1 cellular context compared by ENCODE assay signal in the genomic region with DNA sequence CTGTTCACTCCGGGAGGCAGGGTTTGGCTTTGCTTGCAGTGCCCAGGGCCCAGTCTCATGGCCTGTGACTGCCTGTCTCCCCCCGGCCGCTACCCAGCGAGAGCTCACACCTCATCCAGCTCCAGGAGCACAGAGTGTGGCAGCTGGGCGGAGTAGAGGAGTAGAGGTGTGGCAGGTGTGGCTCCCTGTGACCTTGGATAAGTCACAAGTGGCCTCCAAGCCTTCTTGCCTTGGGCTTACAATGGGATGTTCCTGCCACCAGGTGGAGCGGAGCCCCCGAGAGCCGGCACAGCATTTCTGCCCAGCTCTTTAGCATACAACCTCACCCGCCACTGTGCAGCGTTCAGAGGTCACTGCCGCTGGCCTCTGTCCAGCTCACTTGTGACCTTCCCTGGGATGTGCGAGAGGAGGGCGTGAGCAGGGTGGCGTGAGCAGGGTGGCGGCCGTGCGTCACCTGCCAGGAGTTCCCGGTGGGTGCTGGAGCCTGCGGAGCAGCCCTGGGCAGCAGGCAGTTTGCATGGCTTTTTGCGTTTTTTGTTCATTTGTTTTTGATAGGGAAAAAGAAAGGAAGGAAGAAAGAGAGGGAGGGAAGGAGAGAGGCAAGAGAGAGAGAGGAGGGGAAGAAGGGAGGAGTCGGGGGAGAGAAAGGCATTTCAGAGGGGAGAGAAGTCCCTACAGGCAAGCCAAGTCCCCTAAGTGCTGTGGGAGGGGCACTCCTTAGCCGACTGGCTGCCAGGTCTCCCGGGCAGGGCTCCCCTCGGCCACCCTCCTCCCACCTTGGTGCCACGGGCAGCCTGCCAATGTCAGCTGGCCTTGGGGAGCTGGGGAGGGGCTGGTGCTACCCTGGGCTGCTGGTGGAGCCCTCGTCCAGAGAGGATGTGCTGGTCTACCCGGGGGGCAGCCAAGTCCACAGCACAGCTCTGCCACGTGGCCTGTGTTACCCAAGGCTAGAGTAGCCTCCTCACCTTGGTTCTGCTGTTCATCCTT.
TF ChIP-seq lines count a peak whose summit lies in the region.

No MANE protein-coding gene starts in this region.

TF ChIP-seq in HepG2, 621 proteins besides CTCF, POLR2A, EP300 and RAD21 (continued from another document and continues in another):
- TF ChIP-seq ZBTB39 (CRISPR knock-in tag; IDR thresholded peaks at IDR 0.05) (no peak), HDAC1 (CRISPR knock-in tag; IDR thresholded peaks at IDR 0.05) (peak; percentile 76), MAZ (IDR thresholded peaks at IDR 0.05; ENCODE audit: borderline replicate concordance, low read depth, low read length) (no peak), MAZ (CRISPR knock-in tag; IDR thresholded peaks at IDR 0.05; ENCODE audit: low read depth) (peak; percentile 71), BRD4 (CRISPR knock-in tag; IDR thresholded peaks at IDR 0.05) (0 out of 2 replicates have a peak, but pooled peaks have one; percentile 19), ZNF670 (CRISPR knock-in tag; IDR thresholded peaks at IDR 0.05; ENCODE audit: borderline replicate concordance) (no peak), RCOR2 (CRISPR knock-in tag; IDR thresholded peaks at IDR 0.05) (no peak; the same call in none of the 2 replicates), ZNF333 (CRISPR knock-in tag; IDR thresholded peaks at IDR 0.05; ENCODE audit: borderline replicate concordance) (0 out of 2 replicates have a peak, but pooled peaks have one; percentile 77), ZNF33B (CRISPR knock-in tag; IDR thresholded peaks at IDR 0.05) (no peak), MYC (CRISPR knock-in tag; IDR thresholded peaks at IDR 0.05; ENCODE audit: borderline replicate concordance) (peak; percentile 75; the same call in 1 of the 2 replicates), PCBP2 (optimal IDR thresholded peaks at IDR 0.05; ENCODE audit: low read depth, low read length, poor library complexity, severe bottlenecking) (no peak), NAIF1 (CRISPR knock-in tag; IDR thresholded peaks at IDR 0.05; ENCODE audit: borderline replicate concordance) (no peak), FOXC1 (CRISPR knock-in tag; IDR thresholded peaks at IDR 0.05; ENCODE audit: borderline replicate concordance) (peak; percentile 25; the same call in 1 of the 2 replicates), ZNF562 (CRISPR knock-in tag; IDR thresholded peaks at IDR 0.05; ENCODE audit: borderline replicate concordance) (no peak), TOE1 (CRISPR knock-in tag; IDR thresholded peaks at IDR 0.05) (no peak), NR0B2 (CRISPR knock-in tag; IDR thresholded peaks at IDR 0.05) (0 out of 2 replicates have a peak, but pooled peaks have one; percentile 47), ZNF10 (CRISPR knock-in tag; IDR thresholded peaks at IDR 0.05; ENCODE audit: borderline replicate concordance, low read depth) (no peak)
- TF ChIP-seq, protein P1, sequence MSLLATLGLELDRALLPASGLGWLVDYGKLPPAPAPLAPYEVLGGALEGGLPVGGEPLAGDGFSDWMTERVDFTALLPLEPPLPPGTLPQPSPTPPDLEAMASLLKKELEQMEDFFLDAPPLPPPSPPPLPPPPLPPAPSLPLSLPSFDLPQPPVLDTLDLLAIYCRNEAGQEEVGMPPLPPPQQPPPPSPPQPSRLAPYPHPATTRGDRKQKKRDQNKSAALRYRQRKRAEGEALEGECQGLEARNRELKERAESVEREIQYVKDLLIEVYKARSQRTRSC (CRISPR knock-in tag; IDR thresholded peaks at IDR 0.05; ENCODE audit: low read depth), result peak; percentile 45; the same call in 1 of the 2 replicates
- TF ChIP-seq, protein P2, sequence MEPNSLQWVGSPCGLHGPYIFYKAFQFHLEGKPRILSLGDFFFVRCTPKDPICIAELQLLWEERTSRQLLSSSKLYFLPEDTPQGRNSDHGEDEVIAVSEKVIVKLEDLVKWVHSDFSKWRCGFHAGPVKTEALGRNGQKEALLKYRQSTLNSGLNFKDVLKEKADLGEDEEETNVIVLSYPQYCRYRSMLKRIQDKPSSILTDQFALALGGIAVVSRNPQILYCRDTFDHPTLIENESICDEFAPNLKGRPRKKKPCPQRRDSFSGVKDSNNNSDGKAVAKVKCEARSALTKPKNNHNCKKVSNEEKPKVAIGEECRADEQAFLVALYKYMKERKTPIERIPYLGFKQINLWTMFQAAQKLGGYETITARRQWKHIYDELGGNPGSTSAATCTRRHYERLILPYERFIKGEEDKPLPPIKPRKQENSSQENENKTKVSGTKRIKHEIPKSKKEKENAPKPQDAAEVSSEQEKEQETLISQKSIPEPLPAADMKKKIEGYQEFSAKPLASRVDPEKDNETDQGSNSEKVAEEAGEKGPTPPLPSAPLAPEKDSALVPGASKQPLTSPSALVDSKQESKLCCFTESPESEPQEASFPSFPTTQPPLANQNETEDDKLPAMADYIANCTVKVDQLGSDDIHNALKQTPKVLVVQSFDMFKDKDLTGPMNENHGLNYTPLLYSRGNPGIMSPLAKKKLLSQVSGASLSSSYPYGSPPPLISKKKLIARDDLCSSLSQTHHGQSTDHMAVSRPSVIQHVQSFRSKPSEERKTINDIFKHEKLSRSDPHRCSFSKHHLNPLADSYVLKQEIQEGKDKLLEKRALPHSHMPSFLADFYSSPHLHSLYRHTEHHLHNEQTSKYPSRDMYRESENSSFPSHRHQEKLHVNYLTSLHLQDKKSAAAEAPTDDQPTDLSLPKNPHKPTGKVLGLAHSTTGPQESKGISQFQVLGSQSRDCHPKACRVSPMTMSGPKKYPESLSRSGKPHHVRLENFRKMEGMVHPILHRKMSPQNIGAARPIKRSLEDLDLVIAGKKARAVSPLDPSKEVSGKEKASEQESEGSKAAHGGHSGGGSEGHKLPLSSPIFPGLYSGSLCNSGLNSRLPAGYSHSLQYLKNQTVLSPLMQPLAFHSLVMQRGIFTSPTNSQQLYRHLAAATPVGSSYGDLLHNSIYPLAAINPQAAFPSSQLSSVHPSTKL (CRISPR knock-in tag; IDR thresholded peaks at IDR 0.05), result peak; percentile 83
- TF ChIP-seq, protein P3, sequence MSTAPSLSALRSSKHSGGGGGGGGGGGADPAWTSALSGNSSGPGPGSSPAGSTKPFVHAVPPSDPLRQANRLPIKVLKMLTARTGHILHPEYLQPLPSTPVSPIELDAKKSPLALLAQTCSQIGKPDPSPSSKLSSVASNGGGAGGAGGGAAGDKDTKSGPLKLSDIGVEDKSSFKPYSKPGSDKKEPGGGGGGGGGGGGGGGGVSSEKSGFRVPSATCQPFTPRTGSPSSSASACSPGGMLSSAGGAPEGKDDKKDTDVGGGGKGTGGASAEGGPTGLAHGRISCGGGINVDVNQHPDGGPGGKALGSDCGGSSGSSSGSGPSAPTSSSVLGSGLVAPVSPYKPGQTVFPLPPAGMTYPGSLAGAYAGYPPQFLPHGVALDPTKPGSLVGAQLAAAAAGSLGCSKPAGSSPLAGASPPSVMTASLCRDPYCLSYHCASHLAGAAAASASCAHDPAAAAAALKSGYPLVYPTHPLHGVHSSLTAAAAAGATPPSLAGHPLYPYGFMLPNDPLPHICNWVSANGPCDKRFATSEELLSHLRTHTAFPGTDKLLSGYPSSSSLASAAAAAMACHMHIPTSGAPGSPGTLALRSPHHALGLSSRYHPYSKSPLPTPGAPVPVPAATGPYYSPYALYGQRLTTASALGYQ (CRISPR knock-in tag; IDR thresholded peaks at IDR 0.05), result no peak
- TF ChIP-seq, protein P4, sequence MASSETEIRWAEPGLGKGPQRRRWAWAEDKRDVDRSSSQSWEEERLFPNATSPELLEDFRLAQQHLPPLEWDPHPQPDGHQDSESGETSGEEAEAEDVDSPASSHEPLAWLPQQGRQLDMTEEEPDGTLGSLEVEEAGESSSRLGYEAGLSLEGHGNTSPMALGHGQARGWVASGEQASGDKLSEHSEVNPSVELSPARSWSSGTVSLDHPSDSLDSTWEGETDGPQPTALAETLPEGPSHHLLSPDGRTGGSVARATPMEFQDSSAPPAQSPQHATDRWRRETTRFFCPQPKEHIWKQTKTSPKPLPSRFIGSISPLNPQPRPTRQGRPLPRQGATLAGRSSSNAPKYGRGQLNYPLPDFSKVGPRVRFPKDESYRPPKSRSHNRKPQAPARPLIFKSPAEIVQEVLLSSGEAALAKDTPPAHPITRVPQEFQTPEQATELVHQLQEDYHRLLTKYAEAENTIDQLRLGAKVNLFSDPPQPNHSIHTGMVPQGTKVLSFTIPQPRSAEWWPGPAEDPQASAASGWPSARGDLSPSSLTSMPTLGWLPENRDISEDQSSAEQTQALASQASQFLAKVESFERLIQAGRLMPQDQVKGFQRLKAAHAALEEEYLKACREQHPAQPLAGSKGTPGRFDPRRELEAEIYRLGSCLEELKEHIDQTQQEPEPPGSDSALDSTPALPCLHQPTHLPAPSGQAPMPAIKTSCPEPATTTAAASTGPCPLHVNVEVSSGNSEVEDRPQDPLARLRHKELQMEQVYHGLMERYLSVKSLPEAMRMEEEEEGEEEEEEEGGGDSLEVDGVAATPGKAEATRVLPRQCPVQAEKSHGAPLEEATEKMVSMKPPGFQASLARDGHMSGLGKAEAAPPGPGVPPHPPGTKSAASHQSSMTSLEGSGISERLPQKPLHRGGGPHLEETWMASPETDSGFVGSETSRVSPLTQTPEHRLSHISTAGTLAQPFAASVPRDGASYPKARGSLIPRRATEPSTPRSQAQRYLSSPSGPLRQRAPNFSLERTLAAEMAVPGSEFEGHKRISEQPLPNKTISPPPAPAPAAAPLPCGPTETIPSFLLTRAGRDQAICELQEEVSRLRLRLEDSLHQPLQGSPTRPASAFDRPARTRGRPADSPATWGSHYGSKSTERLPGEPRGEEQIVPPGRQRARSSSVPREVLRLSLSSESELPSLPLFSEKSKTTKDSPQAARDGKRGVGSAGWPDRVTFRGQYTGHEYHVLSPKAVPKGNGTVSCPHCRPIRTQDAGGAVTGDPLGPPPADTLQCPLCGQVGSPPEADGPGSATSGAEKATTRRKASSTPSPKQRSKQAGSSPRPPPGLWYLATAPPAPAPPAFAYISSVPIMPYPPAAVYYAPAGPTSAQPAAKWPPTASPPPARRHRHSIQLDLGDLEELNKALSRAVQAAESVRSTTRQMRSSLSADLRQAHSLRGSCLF (CRISPR knock-in tag; IDR thresholded peaks at IDR 0.05; ENCODE audit: borderline replicate concordance), result no peak
- TF ChIP-seq, protein P5, sequence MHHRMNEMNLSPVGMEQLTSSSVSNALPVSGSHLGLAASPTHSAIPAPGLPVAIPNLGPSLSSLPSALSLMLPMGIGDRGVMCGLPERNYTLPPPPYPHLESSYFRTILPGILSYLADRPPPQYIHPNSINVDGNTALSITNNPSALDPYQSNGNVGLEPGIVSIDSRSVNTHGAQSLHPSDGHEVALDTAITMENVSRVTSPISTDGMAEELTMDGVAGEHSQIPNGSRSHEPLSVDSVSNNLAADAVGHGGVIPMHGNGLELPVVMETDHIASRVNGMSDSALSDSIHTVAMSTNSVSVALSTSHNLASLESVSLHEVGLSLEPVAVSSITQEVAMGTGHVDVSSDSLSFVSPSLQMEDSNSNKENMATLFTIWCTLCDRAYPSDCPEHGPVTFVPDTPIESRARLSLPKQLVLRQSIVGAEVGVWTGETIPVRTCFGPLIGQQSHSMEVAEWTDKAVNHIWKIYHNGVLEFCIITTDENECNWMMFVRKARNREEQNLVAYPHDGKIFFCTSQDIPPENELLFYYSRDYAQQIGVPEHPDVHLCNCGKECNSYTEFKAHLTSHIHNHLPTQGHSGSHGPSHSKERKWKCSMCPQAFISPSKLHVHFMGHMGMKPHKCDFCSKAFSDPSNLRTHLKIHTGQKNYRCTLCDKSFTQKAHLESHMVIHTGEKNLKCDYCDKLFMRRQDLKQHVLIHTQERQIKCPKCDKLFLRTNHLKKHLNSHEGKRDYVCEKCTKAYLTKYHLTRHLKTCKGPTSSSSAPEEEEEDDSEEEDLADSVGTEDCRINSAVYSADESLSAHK (CRISPR knock-in tag; IDR thresholded peaks at IDR 0.05; ENCODE audit: borderline replicate concordance), result no peak
- TF ChIP-seq, protein P6, sequence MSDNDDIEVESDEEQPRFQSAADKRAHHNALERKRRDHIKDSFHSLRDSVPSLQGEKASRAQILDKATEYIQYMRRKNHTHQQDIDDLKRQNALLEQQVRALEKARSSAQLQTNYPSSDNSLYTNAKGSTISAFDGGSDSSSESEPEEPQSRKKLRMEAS (IDR thresholded peaks at IDR 0.05), result peak; percentile 73
- TF ChIP-seq, protein P7, sequence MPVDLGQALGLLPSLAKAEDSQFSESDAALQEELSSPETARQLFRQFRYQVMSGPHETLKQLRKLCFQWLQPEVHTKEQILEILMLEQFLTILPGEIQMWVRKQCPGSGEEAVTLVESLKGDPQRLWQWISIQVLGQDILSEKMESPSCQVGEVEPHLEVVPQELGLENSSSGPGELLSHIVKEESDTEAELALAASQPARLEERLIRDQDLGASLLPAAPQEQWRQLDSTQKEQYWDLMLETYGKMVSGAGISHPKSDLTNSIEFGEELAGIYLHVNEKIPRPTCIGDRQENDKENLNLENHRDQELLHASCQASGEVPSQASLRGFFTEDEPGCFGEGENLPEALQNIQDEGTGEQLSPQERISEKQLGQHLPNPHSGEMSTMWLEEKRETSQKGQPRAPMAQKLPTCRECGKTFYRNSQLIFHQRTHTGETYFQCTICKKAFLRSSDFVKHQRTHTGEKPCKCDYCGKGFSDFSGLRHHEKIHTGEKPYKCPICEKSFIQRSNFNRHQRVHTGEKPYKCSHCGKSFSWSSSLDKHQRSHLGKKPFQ (CRISPR knock-in tag; IDR thresholded peaks at IDR 0.05; ENCODE audit: insufficient replicate concordance), result no peak
- TF ChIP-seq, protein P8, sequence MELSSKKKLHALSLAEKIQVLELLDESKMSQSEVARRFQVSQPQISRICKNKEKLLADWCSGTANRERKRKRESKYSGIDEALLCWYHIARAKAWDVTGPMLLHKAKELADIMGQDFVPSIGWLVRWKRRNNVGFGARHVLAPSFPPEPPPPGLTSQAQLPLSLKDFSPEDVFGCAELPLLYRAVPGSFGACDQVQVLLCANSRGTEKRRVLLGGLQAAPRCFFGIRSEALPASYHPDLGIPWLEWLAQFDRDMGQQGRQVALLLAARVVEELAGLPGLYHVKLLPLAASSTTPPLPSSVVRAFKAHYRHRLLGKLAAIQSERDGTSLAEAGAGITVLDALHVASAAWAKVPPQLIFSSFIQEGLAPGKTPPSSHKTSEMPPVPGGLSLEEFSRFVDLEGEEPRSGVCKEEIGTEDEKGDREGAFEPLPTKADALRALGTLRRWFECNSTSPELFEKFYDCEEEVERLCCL (CRISPR knock-in tag; IDR thresholded peaks at IDR 0.05; ENCODE audit: borderline replicate concordance), result no peak
- TF ChIP-seq, protein P9, sequence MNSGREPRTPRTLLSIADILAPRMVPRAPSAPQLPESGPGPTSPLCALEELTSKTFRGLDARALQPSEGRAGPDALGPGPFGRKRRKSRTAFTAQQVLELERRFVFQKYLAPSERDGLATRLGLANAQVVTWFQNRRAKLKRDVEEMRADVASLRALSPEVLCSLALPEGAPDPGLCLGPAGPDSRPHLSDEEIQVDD (CRISPR knock-in tag; IDR thresholded peaks at IDR 0.05; ENCODE audit: borderline replicate concordance), result no peak
